Comparison of ENCODE assay signal across 10 cellular contexts in genomic region chr12:75437564-75437963, GRCh38. TPM values are rescaled to one million over a fixed set of nuclear protein-coding genes. Genes with fewer than 3 reads are reported as not detected.
DNase-seq lines count a peak whose midpoint lies in the region; ATAC-seq, FAIRE-seq and TF ChIP-seq lines count a peak whose summit lies in the region.
"Had no signal": no experiment of that assay in that cellular context is flagged by ENCODE, and none has a peak within 500 bp of the region (broad histone marks: within the 10 kb centered on the region; RNA-seq: fewer than 3 reads in every experiment).

No MANE protein-coding gene starts in this region.

- H3K4me1 ChIP-seq in astrocyte (ENCODE audit: insufficient read depth, low read length): no peaks in the 10 kb centered on the region
- H3K4me1 ChIP-seq: parathyroid adenoma had no signal

- FAIRE-seq in astrocyte (lab: Jason Lieb, UNC): no peak

- H3K9me3 ChIP-seq in astrocyte (ENCODE audit: insufficient read depth, low read depth, low read length): no peaks in the 10 kb centered on the region

- no peak overlapping the region for H3K27ac Mint-ChIP-seq in astrocyte (ENCODE audit: unreplicated experiment)
- no peak overlapping the region for H3K27ac Mint-ChIP-seq in natural killer cell
- H3K27ac Mint-ChIP-seq: activated naive CD4-positive, alpha-beta T cell treated with anti-CD3 and anti-CD28 coated beads, Interleukin-2, amount 50 U/mL, for 24 hours had no signal

- H3K4me1 Mint-ChIP-seq in astrocyte (ENCODE audit: low read depth, unreplicated experiment): no peaks in the 10 kb centered on the region
- H3K4me1 Mint-ChIP-seq in natural killer cell: peaks cover 6% of the 10 kb centered on the region in 2 donors
- H3K4me1 Mint-ChIP-seq: activated naive CD4-positive, alpha-beta T cell treated with anti-CD3 and anti-CD28 coated beads, Interleukin-2, amount 50 U/mL, for 24 hours had no signal

- peak; percentile 81 for ATAC-seq in GM18502 (IDR thresholded peaks at IDR 0.05; ENCODE audit: poor library complexity, unreplicated experiment)
- peak; percentile 68 for ATAC-seq in HG03378 (IDR thresholded peaks at IDR 0.05; ENCODE audit: unreplicated experiment)
- peak; percentile 78 to 98 (median 96) for ATAC-seq in natural killer cell
- ATAC-seq in HG03045 (IDR thresholded peaks at IDR 0.05; ENCODE audit: unreplicated experiment): no peak

- DNase-seq in astrocyte (ENCODE audit: low read depth) (peak; percentile 25), natural killer cell (no peak), dedifferentiated amniotic fluid mesenchymal stem cell (ENCODE audit: extremely low spot score) (no peak), NCI-H510A treated with DMSO at 0.1 percent for 48 hours (lab: John Stamatoyannopoulos, UW) (no peak), NCI-H2196 treated with DMSO at 0.1 percent for 48 hours (lab: John Stamatoyannopoulos, UW; ENCODE audit: unreplicated experiment) (no peak)

- no peaks in the 10 kb centered on the region for H3K36me3 ChIP-seq in astrocyte (ENCODE audit: insufficient read depth, low read length)

- no peaks in the 10 kb centered on the region for H4K20me1 ChIP-seq in astrocyte (ENCODE audit: insufficient read depth, low read length)

- H3K9ac ChIP-seq in astrocyte (ENCODE audit: low read length): no peak overlapping the region
- H3K9ac ChIP-seq: parathyroid adenoma had no signal

- no peak overlapping the region for H3K4me3 ChIP-seq in astrocyte (ENCODE audit: insufficient read depth, low read depth, low read length)

- H3K9me3 Mint-ChIP-seq in astrocyte (ENCODE audit: unreplicated experiment) (peaks cover 21% of the 10 kb centered on the region), natural killer cell (no peaks in the 10 kb centered on the region)

- no peaks in the 10 kb centered on the region for H3K79me2 ChIP-seq in astrocyte (ENCODE audit: insufficient read depth, low read length)
- H3K79me2 ChIP-seq: parathyroid adenoma had no signal

- no peak overlapping the region for H3K4me2 ChIP-seq in astrocyte (ENCODE audit: low read length)

- no peaks in the 10 kb centered on the region for H3K27me3 ChIP-seq in astrocyte (ENCODE audit: insufficient read depth, low read length)

- H3K4me3 Mint-ChIP-seq in astrocyte (ENCODE audit: unreplicated experiment) (no peak overlapping the region), natural killer cell (no peak overlapping the region)
- H3K4me3 Mint-ChIP-seq: activated naive CD4-positive, alpha-beta T cell treated with anti-CD3 and anti-CD28 coated beads, Interleukin-2, amount 50 U/mL, for 24 hours had no signal

- TF ChIP-seq CTCF in astrocyte (IDR thresholded peaks at IDR 0.05; ENCODE audit: insufficient read depth, low read depth, low read length): peak; percentile 8
- peak; percentile 52 for TF ChIP-seq CTCF in natural killer cell (IDR thresholded peaks at IDR 0.05)

- intact Hi-C loops in natural killer cell (cut with micrococcal nuclease): loop anchor here (1.0 to 5.0 kb wide), 2 partner anchors 45 to 68 kb away; partner anchors contain the start of gene GLIPR1

- H3K36me3 Mint-ChIP-seq in astrocyte (ENCODE audit: low read depth, unreplicated experiment): no peaks in the 10 kb centered on the region
- no peaks in the 10 kb centered on the region for H3K36me3 Mint-ChIP-seq in natural killer cell

- H2AFZ ChIP-seq in astrocyte (ENCODE audit: low read depth, low read length): no peak overlapping the region
- H2AFZ ChIP-seq: parathyroid adenoma had no signal

- no peak overlapping the region for H3K27ac ChIP-seq in astrocyte (ENCODE audit: low read depth, low read length)
- H3K27ac ChIP-seq: parathyroid adenoma had no signal

- H3K27me3 Mint-ChIP-seq in astrocyte (ENCODE audit: low read depth, unreplicated experiment): no peaks in the 10 kb centered on the region
- H3K27me3 Mint-ChIP-seq in natural killer cell (ENCODE audit: low read depth in 2 of 2): peaks cover 0 to 6% of the 10 kb centered on the region in 2 donors

RNA-seq across cellular contexts. Expression of gene GLIPR1, which starts 43.0 kb away (rescaled TPM):
- total RNA-seq in astrocyte (220 and 232 TPM in 2 replicates), natural killer cell (100 to 1,000 TPM; 106 to 120 (median 115) TPM)

RNA-seq across cellular contexts. Expression of gene GLIPR1L2, which starts 46.7 kb away (rescaled TPM):
- total RNA-seq in astrocyte: 0.14 and 0.25 TPM in 2 replicates
- 1 to 10 TPM in 2 of 3 donors, under 1 TPM in 1; 0.75 to 1.7 (median 1.6) TPM for total RNA-seq in natural killer cell
